7 cellular contexts compared by ENCODE assay signal in genomic region chr17:46383118-46383517, GRCh38. TPM values are rescaled to one million over a fixed set of nuclear protein-coding genes. Genes with fewer than 3 reads are reported as not detected.
DNase-seq lines count a peak whose midpoint lies in the region; ATAC-seq, FAIRE-seq and TF ChIP-seq lines count a peak whose summit lies in the region.
"Not testable (repeated sequence)": the region's sequence is repeated elsewhere in the genome, so short reads cannot be mapped to it uniquely, and the experiment has no call there.

No MANE protein-coding gene starts in this region.

- FAIRE-seq in G401.6 (lab: Jason Lieb, UNC): peak; percentile 23
- FAIRE-seq in bronchial epithelial cell (lab: Jason Lieb, UNC): peak; percentile 23

- not testable (repeated sequence) for H3K4me1 ChIP-seq in RWPE2 (ENCODE audit: insufficient read depth, poor library complexity, severe bottlenecking)

- not testable (repeated sequence) for H3K36me3 Mint-ChIP-seq in activated CD8-positive, alpha-beta T cell treated with anti-CD3 and anti-CD28 coated beads for 36 hours (ENCODE audit: low read depth); activated naive CD4-positive, alpha-beta T cell treated with anti-CD3 and anti-CD28 coated beads, Interleukin-2, amount 50 U/mL, for 72 hours

- intact Hi-C loops in activated CD8-positive, alpha-beta T cell treated with anti-CD3 and anti-CD28 coated beads for 36 hours (cut with micrococcal nuclease); left colon (cut with DNase I, micrococcal nuclease): not testable (repeated sequence)

- DNase-seq in RWPE2 (ENCODE audit: low spot score); activated CD8-positive, alpha-beta T cell treated with anti-CD3 and anti-CD28 coated beads for 36 hours; activated naive CD4-positive, alpha-beta T cell treated with anti-CD3 and anti-CD28 coated beads, Interleukin-2, amount 50 U/mL, for 72 hours (ENCODE audit: low spot score in 2 of 2); bronchial epithelial cell (ENCODE audit: low read depth); left colon; stimulated activated naive CD8-positive, alpha-beta T cell treated with anti-CD3 and anti-CD28 coated beads, Interleukin-15, Interleukin-2, amounts not matched to agents 100 U/mL and 50 U/mL, for 24 hours: not testable (repeated sequence)

- not testable (repeated sequence) for H3K9me3 Mint-ChIP-seq in activated CD8-positive, alpha-beta T cell treated with anti-CD3 and anti-CD28 coated beads for 36 hours; activated naive CD4-positive, alpha-beta T cell treated with anti-CD3 and anti-CD28 coated beads, Interleukin-2, amount 50 U/mL, for 72 hours

- H3K4me3 Mint-ChIP-seq in activated CD8-positive, alpha-beta T cell treated with anti-CD3 and anti-CD28 coated beads for 36 hours: not testable (repeated sequence)

- not testable (repeated sequence) for H3K27ac ChIP-seq in RWPE2 (ENCODE audit: poor library complexity, severe bottlenecking)

- not testable (repeated sequence) for H3K36me3 ChIP-seq in RWPE2 (ENCODE audit: low read depth); bronchial epithelial cell (ENCODE audit: control insufficient read depth, insufficient read depth, low read length)

- TF ChIP-seq CTCF in RWPE2 (IDR thresholded peaks at IDR 0.05; ENCODE audit: poor library complexity, severe bottlenecking); activated CD8-positive, alpha-beta T cell treated with anti-CD3 and anti-CD28 coated beads for 36 hours (IDR thresholded peaks at IDR 0.05); bronchial epithelial cell (IDR thresholded peaks at IDR 0.05; ENCODE audit: insufficient read depth, low read length, severe bottlenecking): not testable (repeated sequence)

- H3K4me3 ChIP-seq in RWPE2 (ENCODE audit: severe bottlenecking); bronchial epithelial cell (ENCODE audit: low read depth, low read length): not testable (repeated sequence)

- CTCF ChIA-PET in activated CD8-positive, alpha-beta T cell treated with anti-CD3 and anti-CD28 coated beads for 36 hours (lab: Charles Lee): not testable (repeated sequence)

- POLR2A ChIA-PET in activated CD8-positive, alpha-beta T cell treated with anti-CD3 and anti-CD28 coated beads for 36 hours (lab: Charles Lee): not testable (repeated sequence)

- not testable (repeated sequence) for H3K27me3 Mint-ChIP-seq in activated CD8-positive, alpha-beta T cell treated with anti-CD3 and anti-CD28 coated beads for 36 hours

- ATAC-seq in RWPE2 (ENCODE audit: low read depth): peak; percentile 74
- ATAC-seq in activated CD8-positive, alpha-beta T cell treated with anti-CD3 and anti-CD28 coated beads for 36 hours: peak; percentile 76
- peak; percentile 81 to 85 for ATAC-seq in activated naive CD4-positive, alpha-beta T cell treated with anti-CD3 and anti-CD28 coated beads, Interleukin-2, amount 50 U/mL, for 72 hours
- peak; percentile 46 for ATAC-seq in left colon
- peak; percentile 62 for ATAC-seq in stimulated activated naive CD8-positive, alpha-beta T cell treated with anti-CD3 and anti-CD28 coated beads, Interleukin-15, Interleukin-2, amounts not matched to agents 100 U/mL and 50 U/mL, for 24 hours

- H3K27ac Mint-ChIP-seq in activated CD8-positive, alpha-beta T cell treated with anti-CD3 and anti-CD28 coated beads for 36 hours; activated naive CD4-positive, alpha-beta T cell treated with anti-CD3 and anti-CD28 coated beads, Interleukin-2, amount 50 U/mL, for 72 hours: not testable (repeated sequence)

- H3K4me1 Mint-ChIP-seq in activated CD8-positive, alpha-beta T cell treated with anti-CD3 and anti-CD28 coated beads for 36 hours (ENCODE audit: low read depth): not testable (repeated sequence)

- H3K9me3 ChIP-seq in RWPE2 (ENCODE audit: severe bottlenecking): not testable (repeated sequence)

- not testable (repeated sequence) for H3K27me3 ChIP-seq in RWPE2 (ENCODE audit: insufficient read depth, poor library complexity, severe bottlenecking); bronchial epithelial cell (ENCODE audit: control insufficient read depth, insufficient read depth, low read length)

RNA-seq across cellular contexts. Expression of gene ARL17B, which starts 21.6 kb away (rescaled TPM):
- 10 to 100 TPM; 40.3 to 41.4 TPM for total RNA-seq in activated CD8-positive, alpha-beta T cell treated with anti-CD3 and anti-CD28 coated beads for 36 hours
- 10 to 100 TPM; 15.9 to 21.0 TPM for total RNA-seq in activated naive CD4-positive, alpha-beta T cell treated with anti-CD3 and anti-CD28 coated beads, Interleukin-2, amount 50 U/mL, for 72 hours
- total RNA-seq in bronchial epithelial cell (1.5 and 2.1 TPM in 2 replicates), left colon (10 to 100 TPM; 10.4 to 11.1 TPM)
